In the genomic region with DNA sequence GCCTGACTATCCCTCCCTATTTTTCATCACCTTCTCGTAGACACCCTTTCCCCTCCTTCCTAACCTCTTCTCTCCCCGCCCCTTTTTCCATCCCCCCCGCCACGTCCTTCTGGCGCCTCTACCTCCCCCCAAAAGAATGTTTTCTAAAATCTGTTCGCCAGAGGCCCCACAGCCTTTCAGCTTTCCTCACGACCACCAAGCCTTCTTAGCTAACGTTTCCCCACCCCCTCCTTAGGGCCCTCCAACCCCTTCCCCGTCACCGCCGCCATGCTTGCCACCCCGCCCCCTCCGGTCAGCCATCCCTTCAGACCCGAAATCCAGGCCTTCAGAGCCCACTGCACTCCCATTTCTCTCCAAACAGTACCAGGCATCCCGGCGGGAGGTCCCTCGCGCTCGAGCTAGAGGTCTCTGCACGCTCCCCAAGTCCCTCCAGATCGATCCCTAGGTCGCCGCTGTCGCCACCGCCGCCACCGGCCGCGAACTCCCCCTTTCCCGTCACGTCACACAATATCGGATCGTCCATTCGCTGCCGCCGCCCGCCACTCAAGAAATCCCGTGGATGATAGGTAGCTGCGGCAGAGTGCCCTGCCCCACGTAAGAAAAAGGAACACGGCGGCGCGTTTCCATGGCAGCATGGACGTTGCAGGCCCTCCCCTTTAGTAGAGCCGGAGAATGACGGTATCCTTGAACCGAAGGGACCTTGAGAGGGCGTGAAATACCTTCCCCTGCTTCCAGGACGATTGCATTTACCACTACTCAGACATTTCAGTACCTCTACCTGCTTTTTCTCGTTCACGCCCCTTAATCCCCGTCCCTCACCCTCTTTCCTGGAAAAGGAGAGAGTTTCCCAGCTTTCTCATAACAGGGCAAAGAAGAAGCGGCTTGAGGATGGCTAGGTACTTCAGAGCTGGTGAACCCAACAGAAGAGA, we compare ENCODE assay signal across 1 cellular context.
A peak's percentile ranks its signal among the peaks of the same experiment; 100 is the strongest.
TF ChIP-seq lines count a peak whose summit lies in the region.

A gene with protein sequence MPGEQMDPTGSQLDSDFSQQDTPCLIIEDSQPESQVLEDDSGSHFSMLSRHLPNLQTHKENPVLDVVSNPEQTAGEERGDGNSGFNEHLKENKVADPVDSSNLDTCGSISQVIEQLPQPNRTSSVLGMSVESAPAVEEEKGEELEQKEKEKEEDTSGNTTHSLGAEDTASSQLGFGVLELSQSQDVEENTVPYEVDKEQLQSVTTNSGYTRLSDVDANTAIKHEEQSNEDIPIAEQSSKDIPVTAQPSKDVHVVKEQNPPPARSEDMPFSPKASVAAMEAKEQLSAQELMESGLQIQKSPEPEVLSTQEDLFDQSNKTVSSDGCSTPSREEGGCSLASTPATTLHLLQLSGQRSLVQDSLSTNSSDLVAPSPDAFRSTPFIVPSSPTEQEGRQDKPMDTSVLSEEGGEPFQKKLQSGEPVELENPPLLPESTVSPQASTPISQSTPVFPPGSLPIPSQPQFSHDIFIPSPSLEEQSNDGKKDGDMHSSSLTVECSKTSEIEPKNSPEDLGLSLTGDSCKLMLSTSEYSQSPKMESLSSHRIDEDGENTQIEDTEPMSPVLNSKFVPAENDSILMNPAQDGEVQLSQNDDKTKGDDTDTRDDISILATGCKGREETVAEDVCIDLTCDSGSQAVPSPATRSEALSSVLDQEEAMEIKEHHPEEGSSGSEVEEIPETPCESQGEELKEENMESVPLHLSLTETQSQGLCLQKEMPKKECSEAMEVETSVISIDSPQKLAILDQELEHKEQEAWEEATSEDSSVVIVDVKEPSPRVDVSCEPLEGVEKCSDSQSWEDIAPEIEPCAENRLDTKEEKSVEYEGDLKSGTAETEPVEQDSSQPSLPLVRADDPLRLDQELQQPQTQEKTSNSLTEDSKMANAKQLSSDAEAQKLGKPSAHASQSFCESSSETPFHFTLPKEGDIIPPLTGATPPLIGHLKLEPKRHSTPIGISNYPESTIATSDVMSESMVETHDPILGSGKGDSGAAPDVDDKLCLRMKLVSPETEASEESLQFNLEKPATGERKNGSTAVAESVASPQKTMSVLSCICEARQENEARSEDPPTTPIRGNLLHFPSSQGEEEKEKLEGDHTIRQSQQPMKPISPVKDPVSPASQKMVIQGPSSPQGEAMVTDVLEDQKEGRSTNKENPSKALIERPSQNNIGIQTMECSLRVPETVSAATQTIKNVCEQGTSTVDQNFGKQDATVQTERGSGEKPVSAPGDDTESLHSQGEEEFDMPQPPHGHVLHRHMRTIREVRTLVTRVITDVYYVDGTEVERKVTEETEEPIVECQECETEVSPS (N-terminal part only) (minus strand): TSS at position 484 of the 929 bp plus-strand sequence. CDS start 113 bp downstream, at position 371.

TF ChIP-seq in HepG2, 621 proteins besides CTCF, POLR2A, EP300 and RAD21 (continued from another document and continues in another):
- TF ChIP-seq, protein P1, sequence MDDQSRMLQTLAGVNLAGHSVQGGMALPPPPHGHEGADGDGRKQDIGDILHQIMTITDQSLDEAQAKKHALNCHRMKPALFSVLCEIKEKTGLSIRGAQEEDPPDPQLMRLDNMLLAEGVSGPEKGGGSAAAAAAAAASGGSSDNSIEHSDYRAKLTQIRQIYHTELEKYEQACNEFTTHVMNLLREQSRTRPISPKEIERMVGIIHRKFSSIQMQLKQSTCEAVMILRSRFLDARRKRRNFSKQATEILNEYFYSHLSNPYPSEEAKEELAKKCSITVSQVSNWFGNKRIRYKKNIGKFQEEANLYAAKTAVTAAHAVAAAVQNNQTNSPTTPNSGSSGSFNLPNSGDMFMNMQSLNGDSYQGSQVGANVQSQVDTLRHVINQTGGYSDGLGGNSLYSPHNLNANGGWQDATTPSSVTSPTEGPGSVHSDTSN (CRISPR knock-in tag; IDR thresholded peaks at IDR 0.05; ENCODE audit: borderline replicate concordance), result peak; percentile 47; the same call in 1 of the 2 replicates
- TF ChIP-seq PHF20 (CRISPR knock-in tag; IDR thresholded peaks at IDR 0.05), result peak; percentile 42; the same call in 1 of the 2 replicates
- TF ChIP-seq, protein P2, sequence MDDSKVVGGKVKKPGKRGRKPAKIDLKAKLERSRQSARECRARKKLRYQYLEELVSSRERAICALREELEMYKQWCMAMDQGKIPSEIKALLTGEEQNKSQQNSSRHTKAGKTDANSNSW (CRISPR knock-in tag; IDR thresholded peaks at IDR 0.05; ENCODE audit: borderline replicate concordance), result 0 out of 2 replicates have a peak, but pooled peaks have one; percentile 16
- TF ChIP-seq ERF (CRISPR knock-in tag; IDR thresholded peaks at IDR 0.05), result peak; percentile 44; the same call in 1 of the 2 replicates
- TF ChIP-seq ZNF274 (CRISPR knock-in tag; IDR thresholded peaks at IDR 0.05), result peak; percentile 43; the same call in 1 of the 2 replicates
- no peak for TF ChIP-seq ZNF253 (CRISPR knock-in tag; IDR thresholded peaks at IDR 0.05; ENCODE audit: borderline replicate concordance)
- no peak for TF ChIP-seq ZNF749 (CRISPR knock-in tag; IDR thresholded peaks at IDR 0.05; ENCODE audit: borderline replicate concordance)
- TF ChIP-seq NFYB (CRISPR knock-in tag; IDR thresholded peaks at IDR 0.05), result peak; percentile 95
- no peak for TF ChIP-seq ZNF75D (CRISPR knock-in tag; IDR thresholded peaks at IDR 0.05; ENCODE audit: borderline replicate concordance)
- no peak for TF ChIP-seq NCOA2 (CRISPR knock-in tag; IDR thresholded peaks at IDR 0.05)
- 0 out of 2 replicates have a peak, but pooled peaks have one; percentile 26 for TF ChIP-seq MED1 (CRISPR knock-in tag; IDR thresholded peaks at IDR 0.05)
- TF ChIP-seq RFX3 (CRISPR knock-in tag; IDR thresholded peaks at IDR 0.05), result peak; percentile 94
- peak; percentile 93 for TF ChIP-seq ASH2L (IDR thresholded peaks at IDR 0.05; ENCODE audit: insufficient read length, low read depth, low read length)
- peak; percentile 67; the same call in 1 of the 2 replicates for TF ChIP-seq SP4 (CRISPR knock-in tag; IDR thresholded peaks at IDR 0.05)
- TF ChIP-seq KMT2B (CRISPR knock-in tag; IDR thresholded peaks at IDR 0.05), result peak; percentile 92
- TF ChIP-seq AGO1 (IDR thresholded peaks at IDR 0.05; ENCODE audit: low read depth, low read length, poor library complexity, severe bottlenecking), result no peak
- TF ChIP-seq, protein P3, sequence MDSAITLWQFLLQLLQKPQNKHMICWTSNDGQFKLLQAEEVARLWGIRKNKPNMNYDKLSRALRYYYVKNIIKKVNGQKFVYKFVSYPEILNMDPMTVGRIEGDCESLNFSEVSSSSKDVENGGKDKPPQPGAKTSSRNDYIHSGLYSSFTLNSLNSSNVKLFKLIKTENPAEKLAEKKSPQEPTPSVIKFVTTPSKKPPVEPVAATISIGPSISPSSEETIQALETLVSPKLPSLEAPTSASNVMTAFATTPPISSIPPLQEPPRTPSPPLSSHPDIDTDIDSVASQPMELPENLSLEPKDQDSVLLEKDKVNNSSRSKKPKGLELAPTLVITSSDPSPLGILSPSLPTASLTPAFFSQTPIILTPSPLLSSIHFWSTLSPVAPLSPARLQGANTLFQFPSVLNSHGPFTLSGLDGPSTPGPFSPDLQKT (CRISPR knock-in tag; IDR thresholded peaks at IDR 0.05; ENCODE audit: borderline replicate concordance), result no peak
- TF ChIP-seq, protein P4, sequence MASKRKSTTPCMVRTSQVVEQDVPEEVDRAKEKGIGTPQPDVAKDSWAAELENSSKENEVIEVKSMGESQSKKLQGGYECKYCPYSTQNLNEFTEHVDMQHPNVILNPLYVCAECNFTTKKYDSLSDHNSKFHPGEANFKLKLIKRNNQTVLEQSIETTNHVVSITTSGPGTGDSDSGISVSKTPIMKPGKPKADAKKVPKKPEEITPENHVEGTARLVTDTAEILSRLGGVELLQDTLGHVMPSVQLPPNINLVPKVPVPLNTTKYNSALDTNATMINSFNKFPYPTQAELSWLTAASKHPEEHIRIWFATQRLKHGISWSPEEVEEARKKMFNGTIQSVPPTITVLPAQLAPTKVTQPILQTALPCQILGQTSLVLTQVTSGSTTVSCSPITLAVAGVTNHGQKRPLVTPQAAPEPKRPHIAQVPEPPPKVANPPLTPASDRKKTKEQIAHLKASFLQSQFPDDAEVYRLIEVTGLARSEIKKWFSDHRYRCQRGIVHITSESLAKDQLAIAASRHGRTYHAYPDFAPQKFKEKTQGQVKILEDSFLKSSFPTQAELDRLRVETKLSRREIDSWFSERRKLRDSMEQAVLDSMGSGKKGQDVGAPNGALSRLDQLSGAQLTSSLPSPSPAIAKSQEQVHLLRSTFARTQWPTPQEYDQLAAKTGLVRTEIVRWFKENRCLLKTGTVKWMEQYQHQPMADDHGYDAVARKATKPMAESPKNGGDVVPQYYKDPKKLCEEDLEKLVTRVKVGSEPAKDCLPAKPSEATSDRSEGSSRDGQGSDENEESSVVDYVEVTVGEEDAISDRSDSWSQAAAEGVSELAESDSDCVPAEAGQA (IDR thresholded peaks at IDR 0.05; ENCODE audit: low read depth), result peak; percentile 97
- TF ChIP-seq, protein P4 (CRISPR knock-in tag; IDR thresholded peaks at IDR 0.05; ENCODE audit: borderline replicate concordance), result no peak
- TF ChIP-seq, protein P5, sequence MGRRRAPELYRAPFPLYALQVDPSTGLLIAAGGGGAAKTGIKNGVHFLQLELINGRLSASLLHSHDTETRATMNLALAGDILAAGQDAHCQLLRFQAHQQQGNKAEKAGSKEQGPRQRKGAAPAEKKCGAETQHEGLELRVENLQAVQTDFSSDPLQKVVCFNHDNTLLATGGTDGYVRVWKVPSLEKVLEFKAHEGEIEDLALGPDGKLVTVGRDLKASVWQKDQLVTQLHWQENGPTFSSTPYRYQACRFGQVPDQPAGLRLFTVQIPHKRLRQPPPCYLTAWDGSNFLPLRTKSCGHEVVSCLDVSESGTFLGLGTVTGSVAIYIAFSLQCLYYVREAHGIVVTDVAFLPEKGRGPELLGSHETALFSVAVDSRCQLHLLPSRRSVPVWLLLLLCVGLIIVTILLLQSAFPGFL (CRISPR knock-in tag; IDR thresholded peaks at IDR 0.05), result no peak
- no peak for TF ChIP-seq KDM1A (CRISPR knock-in tag; IDR thresholded peaks at IDR 0.05)
- no peak for TF ChIP-seq IKZF1 (IDR thresholded peaks at IDR 0.05)
- TF ChIP-seq KLF9 (CRISPR knock-in tag; IDR thresholded peaks at IDR 0.05; ENCODE audit: low read depth), result peak; percentile 19; the same call in 1 of the 2 replicates
- TF ChIP-seq RFXAP (CRISPR knock-in tag; IDR thresholded peaks at IDR 0.05; ENCODE audit: borderline replicate concordance), result peak; percentile 34; the same call in 1 of the 2 replicates
- TF ChIP-seq DMAP1 (CRISPR knock-in tag; IDR thresholded peaks at IDR 0.05), result peak; percentile 68; the same call in 1 of the 2 replicates
- peak; percentile 44; the same call in 1 of the 2 replicates for TF ChIP-seq POLR2AphosphoS5 (IDR thresholded peaks at IDR 0.05; ENCODE audit: low read depth, low read length)
- no peak for TF ChIP-seq ZNF205 (CRISPR knock-in tag; IDR thresholded peaks at IDR 0.05)
- 0 out of 2 replicates have a peak, but pooled peaks have one; percentile 25 for TF ChIP-seq ZNF547 (CRISPR knock-in tag; IDR thresholded peaks at IDR 0.05)
- TF ChIP-seq, protein P6, sequence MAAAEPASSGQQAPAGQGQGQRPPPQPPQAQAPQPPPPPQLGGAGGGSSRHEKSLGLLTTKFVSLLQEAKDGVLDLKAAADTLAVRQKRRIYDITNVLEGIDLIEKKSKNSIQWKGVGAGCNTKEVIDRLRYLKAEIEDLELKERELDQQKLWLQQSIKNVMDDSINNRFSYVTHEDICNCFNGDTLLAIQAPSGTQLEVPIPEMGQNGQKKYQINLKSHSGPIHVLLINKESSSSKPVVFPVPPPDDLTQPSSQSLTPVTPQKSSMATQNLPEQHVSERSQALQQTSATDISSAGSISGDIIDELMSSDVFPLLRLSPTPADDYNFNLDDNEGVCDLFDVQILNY (CRISPR knock-in tag; conservative IDR thresholded peaks at IDR 0.05), result 0 out of 2 replicates have a peak, but pooled peaks have one; percentile 12
- peak; percentile 44 for TF ChIP-seq TEAD3 (CRISPR knock-in tag; optimal IDR thresholded peaks at IDR 0.05; ENCODE audit: borderline replicate concordance)
- TF ChIP-seq ZFX (CRISPR knock-in tag; IDR thresholded peaks at IDR 0.05; ENCODE audit: low read depth), result peak; percentile 56; the same call in 1 of the 2 replicates
- TF ChIP-seq CREB1 (IDR thresholded peaks at IDR 0.05), result peak; percentile 96
- TF ChIP-seq CREB1 (CRISPR knock-in tag; IDR thresholded peaks at IDR 0.05), result peak; percentile 98
- TF ChIP-seq ATF1 (CRISPR knock-in tag; IDR thresholded peaks at IDR 0.05), result peak; percentile 97
- TF ChIP-seq ZNF776 (CRISPR knock-in tag; IDR thresholded peaks at IDR 0.05), result no peak
- peak; percentile 68 for TF ChIP-seq ZNF883 (CRISPR knock-in tag; IDR thresholded peaks at IDR 0.05; ENCODE audit: not compliant biosample characterization)
- no peak for TF ChIP-seq NONO (IDR thresholded peaks at IDR 0.05)
- 0 out of 2 replicates have a peak, but pooled peaks have one; percentile 41 for TF ChIP-seq NONO (CRISPR knock-in tag; conservative IDR thresholded peaks at IDR 0.05)
- peak; percentile 92 for TF ChIP-seq SAP130 (CRISPR knock-in tag; IDR thresholded peaks at IDR 0.05; ENCODE audit: low read depth)
- TF ChIP-seq RFX1 (IDR thresholded peaks at IDR 0.05), result peak; percentile 89
- peak; percentile 66; the same call in 1 of the 2 replicates for TF ChIP-seq KDM2A (CRISPR knock-in tag; IDR thresholded peaks at IDR 0.05; ENCODE audit: borderline replicate concordance, low read depth)
- no peak for TF ChIP-seq ZNF143 (CRISPR knock-in tag; IDR thresholded peaks at IDR 0.05)
- peak; percentile 22 for TF ChIP-seq SRSF1 (optimal IDR thresholded peaks at IDR 0.05; ENCODE audit: low read depth, low read length)
- TF ChIP-seq, protein P7, sequence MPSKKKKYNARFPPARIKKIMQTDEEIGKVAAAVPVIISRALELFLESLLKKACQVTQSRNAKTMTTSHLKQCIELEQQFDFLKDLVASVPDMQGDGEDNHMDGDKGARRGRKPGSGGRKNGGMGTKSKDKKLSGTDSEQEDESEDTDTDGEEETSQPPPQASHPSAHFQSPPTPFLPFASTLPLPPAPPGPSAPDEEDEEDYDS (CRISPR knock-in tag; IDR thresholded peaks at IDR 0.05), result peak; percentile 78
- TF ChIP-seq ZBTB21 (CRISPR knock-in tag; IDR thresholded peaks at IDR 0.05), result peak; percentile 30; the same call in 1 of the 2 replicates
- peak; percentile 34 for TF ChIP-seq RBM22 (optimal IDR thresholded peaks at IDR 0.05; ENCODE audit: low read length)
